ENCODE assay signal across 1 cellular context in the genomic region with DNA sequence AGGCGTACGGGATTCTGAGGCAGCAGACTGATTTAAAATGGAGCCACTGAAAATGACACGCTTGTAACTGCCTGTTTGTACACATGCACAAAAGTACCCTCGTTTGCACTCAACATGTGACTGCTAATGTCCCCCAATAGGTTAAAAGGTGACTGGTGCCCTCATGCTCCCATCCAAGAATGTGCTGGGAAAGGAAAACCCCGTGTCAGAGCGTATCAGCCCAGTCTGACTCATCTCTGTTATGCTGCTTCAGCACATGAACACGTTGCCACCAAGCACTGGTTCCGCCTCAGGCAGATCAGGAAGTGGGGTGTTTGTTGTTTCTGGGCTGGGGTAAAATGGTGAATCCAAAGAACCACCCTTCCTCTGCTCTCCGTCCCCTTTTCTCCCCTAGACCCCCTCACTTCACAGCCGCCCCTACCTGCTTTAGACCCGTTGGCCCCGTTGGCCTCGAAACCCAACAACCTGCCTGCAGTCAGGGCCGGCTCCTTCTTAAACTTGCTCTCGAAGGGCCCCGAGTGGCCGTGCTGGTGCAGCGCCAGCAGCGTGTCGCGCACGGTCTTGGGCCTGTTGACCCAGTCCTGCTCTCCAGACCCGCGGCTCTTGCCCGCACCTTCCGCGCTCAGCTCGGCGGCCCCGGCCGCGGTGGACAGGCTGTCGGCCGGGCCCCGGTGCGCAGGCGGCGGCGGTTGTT.
TF ChIP-seq lines count a peak whose summit lies in the region.

No MANE protein-coding gene starts in this region.

TF ChIP-seq in HepG2, 621 proteins besides CTCF, POLR2A, EP300 and RAD21 (continued from another document and continues in another):
- TF ChIP-seq KIAA2018 (CRISPR knock-in tag; IDR thresholded peaks at IDR 0.05; ENCODE audit: borderline replicate concordance) (no peak), FLYWCH1 (CRISPR knock-in tag; IDR thresholded peaks at IDR 0.05) (no peak), ZNF44 (CRISPR knock-in tag; IDR thresholded peaks at IDR 0.05) (peak; percentile 77; the same call in 1 of the 2 replicates), ZNF224 (CRISPR knock-in tag; IDR thresholded peaks at IDR 0.05) (no peak), REXO4 (CRISPR knock-in tag; IDR thresholded peaks at IDR 0.05; ENCODE audit: borderline replicate concordance) (no peak), ZNF768 (CRISPR knock-in tag; IDR thresholded peaks at IDR 0.05) (peak; percentile 65; the same call in 1 of the 2 replicates), TEAD2 (CRISPR knock-in tag; IDR thresholded peaks at IDR 0.05) (no peak), ZNF660 (CRISPR knock-in tag; IDR thresholded peaks at IDR 0.05; ENCODE audit: borderline replicate concordance, low read depth) (no peak), NR3C1 (CRISPR knock-in tag; IDR thresholded peaks at IDR 0.05) (no peak), NFAT5 (CRISPR knock-in tag; IDR thresholded peaks at IDR 0.05) (no peak), ZNF773 (CRISPR knock-in tag; IDR thresholded peaks at IDR 0.05; ENCODE audit: borderline replicate concordance) (no peak), CBFB (CRISPR knock-in tag; IDR thresholded peaks at IDR 0.05) (no peak; the same call in 1 of the 2 replicates), NAIF1 (CRISPR knock-in tag; IDR thresholded peaks at IDR 0.05; ENCODE audit: borderline replicate concordance) (no peak), ZNF556 (CRISPR knock-in tag; IDR thresholded peaks at IDR 0.05; ENCODE audit: borderline replicate concordance) (peak; percentile 18; the same call in 1 of the 2 replicates), GTF2F1 (IDR thresholded peaks at IDR 0.05; ENCODE audit: low read length) (peak; percentile 9; the same call in 1 of the 2 replicates), SUZ12 (IDR thresholded peaks at IDR 0.05; ENCODE audit: low read depth, low read length) (no peak), ZUFSP (CRISPR knock-in tag; IDR thresholded peaks at IDR 0.05; ENCODE audit: borderline replicate concordance) (no peak)
- TF ChIP-seq, protein P1, sequence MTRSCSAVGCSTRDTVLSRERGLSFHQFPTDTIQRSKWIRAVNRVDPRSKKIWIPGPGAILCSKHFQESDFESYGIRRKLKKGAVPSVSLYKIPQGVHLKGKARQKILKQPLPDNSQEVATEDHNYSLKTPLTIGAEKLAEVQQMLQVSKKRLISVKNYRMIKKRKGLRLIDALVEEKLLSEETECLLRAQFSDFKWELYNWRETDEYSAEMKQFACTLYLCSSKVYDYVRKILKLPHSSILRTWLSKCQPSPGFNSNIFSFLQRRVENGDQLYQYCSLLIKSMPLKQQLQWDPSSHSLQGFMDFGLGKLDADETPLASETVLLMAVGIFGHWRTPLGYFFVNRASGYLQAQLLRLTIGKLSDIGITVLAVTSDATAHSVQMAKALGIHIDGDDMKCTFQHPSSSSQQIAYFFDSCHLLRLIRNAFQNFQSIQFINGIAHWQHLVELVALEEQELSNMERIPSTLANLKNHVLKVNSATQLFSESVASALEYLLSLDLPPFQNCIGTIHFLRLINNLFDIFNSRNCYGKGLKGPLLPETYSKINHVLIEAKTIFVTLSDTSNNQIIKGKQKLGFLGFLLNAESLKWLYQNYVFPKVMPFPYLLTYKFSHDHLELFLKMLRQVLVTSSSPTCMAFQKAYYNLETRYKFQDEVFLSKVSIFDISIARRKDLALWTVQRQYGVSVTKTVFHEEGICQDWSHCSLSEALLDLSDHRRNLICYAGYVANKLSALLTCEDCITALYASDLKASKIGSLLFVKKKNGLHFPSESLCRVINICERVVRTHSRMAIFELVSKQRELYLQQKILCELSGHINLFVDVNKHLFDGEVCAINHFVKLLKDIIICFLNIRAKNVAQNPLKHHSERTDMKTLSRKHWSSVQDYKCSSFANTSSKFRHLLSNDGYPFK (CRISPR knock-in tag; IDR thresholded peaks at IDR 0.05; ENCODE audit: borderline replicate concordance): no peak
- TF ChIP-seq, protein P2, sequence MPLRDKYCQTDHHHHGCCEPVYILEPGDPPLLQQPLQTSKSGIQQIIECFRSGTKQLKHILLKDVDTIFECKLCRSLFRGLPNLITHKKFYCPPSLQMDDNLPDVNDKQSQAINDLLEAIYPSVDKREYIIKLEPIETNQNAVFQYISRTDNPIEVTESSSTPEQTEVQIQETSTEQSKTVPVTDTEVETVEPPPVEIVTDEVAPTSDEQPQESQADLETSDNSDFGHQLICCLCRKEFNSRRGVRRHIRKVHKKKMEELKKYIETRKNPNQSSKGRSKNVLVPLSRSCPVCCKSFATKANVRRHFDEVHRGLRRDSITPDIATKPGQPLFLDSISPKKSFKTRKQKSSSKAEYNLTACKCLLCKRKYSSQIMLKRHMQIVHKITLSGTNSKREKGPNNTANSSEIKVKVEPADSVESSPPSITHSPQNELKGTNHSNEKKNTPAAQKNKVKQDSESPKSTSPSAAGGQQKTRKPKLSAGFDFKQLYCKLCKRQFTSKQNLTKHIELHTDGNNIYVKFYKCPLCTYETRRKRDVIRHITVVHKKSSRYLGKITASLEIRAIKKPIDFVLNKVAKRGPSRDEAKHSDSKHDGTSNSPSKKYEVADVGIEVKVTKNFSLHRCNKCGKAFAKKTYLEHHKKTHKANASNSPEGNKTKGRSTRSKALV (CRISPR knock-in tag; IDR thresholded peaks at IDR 0.05): 0 out of 2 replicates have a peak, but pooled peaks have one; percentile 19
- TF ChIP-seq, protein P3, sequence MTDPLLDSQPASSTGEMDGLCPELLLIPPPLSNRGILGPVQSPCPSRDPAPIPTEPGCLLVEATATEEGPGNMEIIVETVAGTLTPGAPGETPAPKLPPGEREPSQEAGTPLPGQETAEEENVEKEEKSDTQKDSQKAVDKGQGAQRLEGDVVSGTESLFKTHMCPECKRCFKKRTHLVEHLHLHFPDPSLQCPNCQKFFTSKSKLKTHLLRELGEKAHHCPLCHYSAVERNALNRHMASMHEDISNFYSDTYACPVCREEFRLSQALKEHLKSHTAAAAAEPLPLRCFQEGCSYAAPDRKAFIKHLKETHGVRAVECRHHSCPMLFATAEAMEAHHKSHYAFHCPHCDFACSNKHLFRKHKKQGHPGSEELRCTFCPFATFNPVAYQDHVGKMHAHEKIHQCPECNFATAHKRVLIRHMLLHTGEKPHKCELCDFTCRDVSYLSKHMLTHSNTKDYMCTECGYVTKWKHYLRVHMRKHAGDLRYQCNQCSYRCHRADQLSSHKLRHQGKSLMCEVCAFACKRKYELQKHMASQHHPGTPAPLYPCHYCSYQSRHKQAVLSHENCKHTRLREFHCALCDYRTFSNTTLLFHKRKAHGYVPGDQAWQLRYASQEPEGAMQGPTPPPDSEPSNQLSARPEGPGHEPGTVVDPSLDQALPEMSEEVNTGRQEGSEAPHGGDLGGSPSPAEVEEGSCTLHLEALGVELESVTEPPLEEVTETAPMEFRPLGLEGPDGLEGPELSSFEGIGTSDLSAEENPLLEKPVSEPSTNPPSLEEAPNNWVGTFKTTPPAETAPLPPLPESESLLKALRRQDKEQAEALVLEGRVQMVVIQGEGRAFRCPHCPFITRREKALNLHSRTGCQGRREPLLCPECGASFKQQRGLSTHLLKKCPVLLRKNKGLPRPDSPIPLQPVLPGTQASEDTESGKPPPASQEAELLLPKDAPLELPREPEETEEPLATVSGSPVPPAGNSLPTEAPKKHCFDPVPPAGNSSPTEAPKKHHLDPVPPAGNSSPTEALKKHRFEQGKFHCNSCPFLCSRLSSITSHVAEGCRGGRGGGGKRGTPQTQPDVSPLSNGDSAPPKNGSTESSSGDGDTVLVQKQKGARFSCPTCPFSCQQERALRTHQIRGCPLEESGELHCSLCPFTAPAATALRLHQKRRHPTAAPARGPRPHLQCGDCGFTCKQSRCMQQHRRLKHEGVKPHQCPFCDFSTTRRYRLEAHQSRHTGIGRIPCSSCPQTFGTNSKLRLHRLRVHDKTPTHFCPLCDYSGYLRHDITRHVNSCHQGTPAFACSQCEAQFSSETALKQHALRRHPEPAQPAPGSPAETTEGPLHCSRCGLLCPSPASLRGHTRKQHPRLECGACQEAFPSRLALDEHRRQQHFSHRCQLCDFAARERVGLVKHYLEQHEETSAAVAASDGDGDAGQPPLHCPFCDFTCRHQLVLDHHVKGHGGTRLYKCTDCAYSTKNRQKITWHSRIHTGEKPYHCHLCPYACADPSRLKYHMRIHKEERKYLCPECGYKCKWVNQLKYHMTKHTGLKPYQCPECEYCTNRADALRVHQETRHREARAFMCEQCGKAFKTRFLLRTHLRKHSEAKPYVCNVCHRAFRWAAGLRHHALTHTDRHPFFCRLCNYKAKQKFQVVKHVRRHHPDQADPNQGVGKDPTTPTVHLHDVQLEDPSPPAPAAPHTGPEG (CRISPR knock-in tag; IDR thresholded peaks at IDR 0.05): no peak
